ENCODE assay signal across 8 cellular contexts in genomic region chr19:39411832-39412099, GRCh38. TPM values are rescaled to one million over a fixed set of nuclear protein-coding genes. Genes with fewer than 3 reads are reported as not detected.
A peak's percentile ranks its signal among the peaks of the same experiment; 100 is the strongest.
DNase-seq lines count a peak whose midpoint lies in the region; ATAC-seq and TF ChIP-seq lines count a peak whose summit lies in the region.

No MANE protein-coding gene starts in this region.

- H3K9me3 ChIP-seq in T-helper 17 cell (ENCODE audit: control insufficient read depth, low read length, poor library complexity, severe bottlenecking) = no peaks in the 10 kb centered on the region
- H3K9me3 ChIP-seq in right cardiac atrium (ENCODE audit: control insufficient read depth, low read length) = no peaks in the 10 kb centered on the region

- H3K27me3 Mint-ChIP-seq in T-helper 17 cell = no peaks in the 10 kb centered on the region

- no peaks in the 10 kb centered on the region for H3K27me3 ChIP-seq in right cardiac atrium (ENCODE audit: control insufficient read depth, insufficient read depth)
- no peaks in the 10 kb centered on the region for H3K27me3 ChIP-seq in rectal smooth muscle tissue (ENCODE audit: control insufficient read depth, insufficient read depth, low read length)

- intact Hi-C loops in right cardiac atrium (cut with DNase I) = no loop called here

- WGBS in right cardiac atrium = 0% methylated on average over 7 of the region's 7 CpGs

- H3K4me3 Mint-ChIP-seq in T-helper 17 cell = peak overlapping the region; percentile 94

- peaks cover 11% of the 10 kb centered on the region for H3K4me1 ChIP-seq in right cardiac atrium (ENCODE audit: control insufficient read depth, insufficient read depth, low read length)
- H3K4me1 ChIP-seq in rectal smooth muscle tissue (ENCODE audit: control insufficient read depth, insufficient read depth, low read length) = peaks cover 37% of the 10 kb centered on the region

- H3K4me1 Mint-ChIP-seq in T-helper 17 cell = peaks cover 54% of the 10 kb centered on the region

- DNase-seq in GM13976 (ENCODE audit: low spot score) (peak; percentile 70), NCI-H1694 treated with DMSO at 0.1 percent for 48 hours (lab: John Stamatoyannopoulos, UW) (peak; percentile 98), T-helper 17 cell (peak; percentile 74 to 86 (median 83)), right cardiac atrium (peak; percentile 91 to 97 (median 95)), NCI-H1048 (lab: John Stamatoyannopoulos, UW) (no peak)

- ATAC-seq in HG02938 (IDR thresholded peaks at IDR 0.05; ENCODE audit: unreplicated experiment) (peak; percentile 21), T-helper 17 cell (peak; percentile 54), right cardiac atrium (peak; percentile 21 to 37)

- no peak overlapping the region for H3K9ac ChIP-seq in rectal smooth muscle tissue (ENCODE audit: low read length)

- TF ChIP-seq CTCF in GM13976 (IDR thresholded peaks at IDR 0.05; ENCODE audit: borderline replicate concordance, control extremely low read depth, extremely low read depth, insufficient read depth, missing control alignments) = peak; percentile 77

- peak overlapping the region; percentile 29 for H3K27ac ChIP-seq in angular gyrus (ENCODE audit: low read depth, low read length)
- H3K27ac ChIP-seq in right cardiac atrium (ENCODE audit: low read length) = peak overlapping the region; percentile 99
- H3K27ac ChIP-seq in rectal smooth muscle tissue (ENCODE audit: low read depth, low read length) = peak overlapping the region; percentile 100

- peaks cover 21% of the 10 kb centered on the region for H3K36me3 ChIP-seq in rectal smooth muscle tissue (ENCODE audit: control insufficient read depth, insufficient read depth, low read length)

- peak overlapping the region; percentile 13 for H3K4me3 ChIP-seq in right cardiac atrium (ENCODE audit: low read length)
- H3K4me3 ChIP-seq in rectal smooth muscle tissue (ENCODE audit: low read length) = peak overlapping the region; percentile 83

- H3K36me3 Mint-ChIP-seq in T-helper 17 cell (ENCODE audit: low read depth) = peaks cover 19% of the 10 kb centered on the region

- in situ Hi-C loops in GM13976 (cut with MboI; ENCODE audit: low sequenced_read_pairs, unreplicated experiment) = no loop called here

- H3K27ac Mint-ChIP-seq in T-helper 17 cell = peak overlapping the region; percentile 99

RNA-seq across cellular contexts. Expression of gene PLEKHG2, which starts 0.7 kb away (rescaled TPM):
- total RNA-seq in T-helper 17 cell (100 to 1,000 TPM; 119 to 129 TPM), right cardiac atrium (10 to 100 TPM; 13.1 to 29.5 (median 20.1) TPM)
- 11.3 TPM for polyA plus RNA-seq in right cardiac atrium

RNA-seq across cellular contexts. Expression of gene ZFP36, which starts 5.1 kb away (rescaled TPM):
- total RNA-seq in T-helper 17 cell = 1,000 to 10,000 TPM; 1,082 to 1,318 TPM
- total RNA-seq in right cardiac atrium = 100 to 1,000 TPM in 1 of 4 donors, 10 to 100 TPM in 3; 38.1 to 157 (median 56.4) TPM
- 203 TPM for polyA plus RNA-seq in right cardiac atrium

RNA-seq across cellular contexts. Expression of gene MED29, which starts 20.6 kb away (rescaled TPM):
- total RNA-seq in T-helper 17 cell (10 to 100 TPM; 43.4 to 43.6 TPM), right cardiac atrium (10 to 100 TPM; 25.1 to 31.8 (median 27.0) TPM)
- polyA plus RNA-seq in right cardiac atrium = 38.3 TPM

RNA-seq across cellular contexts. Expression of gene PAF1, which starts 20.9 kb away (rescaled TPM):
- 100 to 1,000 TPM; 113 to 127 TPM for total RNA-seq in T-helper 17 cell
- total RNA-seq in right cardiac atrium = 10 to 100 TPM; 41.0 to 42.8 (median 41.3) TPM
- polyA plus RNA-seq in right cardiac atrium = 43.5 TPM

RNA-seq across cellular contexts. Expression of gene RPS16, which starts 24.0 kb away (rescaled TPM):
- 1,000 to 10,000 TPM; 3,790 to 3,904 TPM for total RNA-seq in T-helper 17 cell
- 1,000 to 10,000 TPM; 1,282 to 1,746 (median 1,468) TPM for total RNA-seq in right cardiac atrium
- 1,560 TPM for polyA plus RNA-seq in right cardiac atrium

Comparison
In these comparisons a context has a peak if more than half of its experiments do, and no peak if none do; other contexts are left out.
1. H3K27ac ChIP-seq: peak in every context shown above with its lines; median percentile 100 in rectal smooth muscle tissue; 99 in right cardiac atrium; 29 in angular gyrus.
2. RNA of gene ZFP36, which starts 5.1 kb away (total RNA-seq): 1,082 to 1,318 TPM in T-helper 17 cell; 38.1 to 157 TPM in right cardiac atrium; every median in the first group is over 4 times any median in the second.
3. Peak in every context shown above with its lines, with median percentiles within 50 percentile points of each other: ATAC-seq.